Comparison of ENCODE assay signal across 1 cellular context in genomic region chr19:2933490-2933910, GRCh38.
A peak's percentile ranks its signal among the peaks of the same experiment; 100 is the strongest.
TF ChIP-seq lines count a peak whose summit lies in the region.

No MANE protein-coding gene starts in this region.

TF ChIP-seq in K562, 482 proteins besides CTCF, POLR2A, EP300 and RAD21 (continued from another document and continues in another):
- TF ChIP-seq MGA (IDR thresholded peaks at IDR 0.05) (peak; percentile 77), ZNF24 (IDR thresholded peaks at IDR 0.05) (peak; percentile 68), ZNF274 (IDR thresholded peaks at IDR 0.05; ENCODE audit: borderline replicate concordance, low read depth, low read length) (peak; percentile 58; the same call in 1 of the 2 replicates), TRIM25 (IDR thresholded peaks at IDR 0.05; ENCODE audit: borderline replicate concordance) (no peak), ATF7 (IDR thresholded peaks at IDR 0.05) (peak; percentile 31; the same call in 1 of the 2 replicates), SMARCA5 (IDR thresholded peaks at IDR 0.05) (peak; percentile 76; the same call in 1 of the 2 replicates), ZNF217 (CRISPR knock-in tag; IDR thresholded peaks at IDR 0.05) (no peak), ZNF384 (IDR thresholded peaks at IDR 0.05; ENCODE audit: low read depth, low read length) (no peak), LEF1 (IDR thresholded peaks at IDR 0.05) (peak; percentile 44; the same call in 1 of the 2 replicates), HINFP (tag; conservative IDR thresholded peaks at IDR 0.05; ENCODE audit: low read depth) (no peak), LARP7 (IDR thresholded peaks at IDR 0.05) (no peak), CTBP1 (IDR thresholded peaks at IDR 0.05; ENCODE audit: borderline replicate concordance) (peak; percentile 44), ZNF280B (CRISPR knock-in tag; IDR thresholded peaks at IDR 0.05) (peak; percentile 94), ZNF445 (CRISPR knock-in tag; IDR thresholded peaks at IDR 0.05; ENCODE audit: low read depth) (peak; percentile 89; the same call in 1 of the 2 replicates), ZNF699 (CRISPR knock-in tag; IDR thresholded peaks at IDR 0.05; ENCODE audit: insufficient replicate concordance) (no peak), NFXL1 (CRISPR knock-in tag; IDR thresholded peaks at IDR 0.05) (no peak), ESRRB (CRISPR knock-in tag; IDR thresholded peaks at IDR 0.05; ENCODE audit: borderline replicate concordance) (no peak), RBM25 (IDR thresholded peaks at IDR 0.05; ENCODE audit: low read depth, low read length, severe bottlenecking) (peak; percentile 90), BCOR (IDR thresholded peaks at IDR 0.05) (no peak), L3MBTL2 (IDR thresholded peaks at IDR 0.05) (peak; percentile 50; the same call in 1 of the 2 replicates), ZNF75A (CRISPR knock-in tag; IDR thresholded peaks at IDR 0.05) (peak; percentile 100), ZNF655 (CRISPR knock-in tag; IDR thresholded peaks at IDR 0.05) (no peak), SOX6 (IDR thresholded peaks at IDR 0.05) (peak; percentile 78), ZNF140 (CRISPR knock-in tag; IDR thresholded peaks at IDR 0.05) (no peak), ARNT (IDR thresholded peaks at IDR 0.05) (peak in 1 of 2 experiments; percentile 69; a peak in 1 of 4 replicates), WHSC1 (IDR thresholded peaks at IDR 0.05; ENCODE audit: low read length) (no peak), NR2C1 (IDR thresholded peaks at IDR 0.05) (no peak), NR2C1 (tag; IDR thresholded peaks at IDR 0.05) (peak; percentile 21; the same call in 1 of the 2 replicates), CGGBP1 (CRISPR knock-in tag; IDR thresholded peaks at IDR 0.05) (no peak), FIP1L1 (IDR thresholded peaks at IDR 0.05; ENCODE audit: low read depth, low read length, poor library complexity, severe bottlenecking) (no peak), TRIM24 (IDR thresholded peaks at IDR 0.05) (peak; percentile 18 to 89; a peak in 2 of 4 replicates), EP400 (IDR thresholded peaks at IDR 0.05) (peak; percentile 28; the same call in 1 of the 2 replicates), HDAC2 (IDR thresholded peaks at IDR 0.05) (peak; percentile 21; the same call in 1 of the 2 replicates), TEAD4 (IDR thresholded peaks at IDR 0.05; ENCODE audit: low read length) (peak; percentile 63), TEAD4 (CRISPR knock-in tag; IDR thresholded peaks at IDR 0.05; ENCODE audit: borderline replicate concordance) (no peak)
- TF ChIP-seq, protein P1, sequence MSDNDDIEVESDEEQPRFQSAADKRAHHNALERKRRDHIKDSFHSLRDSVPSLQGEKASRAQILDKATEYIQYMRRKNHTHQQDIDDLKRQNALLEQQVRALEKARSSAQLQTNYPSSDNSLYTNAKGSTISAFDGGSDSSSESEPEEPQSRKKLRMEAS (CRISPR knock-in tag; IDR thresholded peaks at IDR 0.05), result no peak
- TF ChIP-seq, protein P2, sequence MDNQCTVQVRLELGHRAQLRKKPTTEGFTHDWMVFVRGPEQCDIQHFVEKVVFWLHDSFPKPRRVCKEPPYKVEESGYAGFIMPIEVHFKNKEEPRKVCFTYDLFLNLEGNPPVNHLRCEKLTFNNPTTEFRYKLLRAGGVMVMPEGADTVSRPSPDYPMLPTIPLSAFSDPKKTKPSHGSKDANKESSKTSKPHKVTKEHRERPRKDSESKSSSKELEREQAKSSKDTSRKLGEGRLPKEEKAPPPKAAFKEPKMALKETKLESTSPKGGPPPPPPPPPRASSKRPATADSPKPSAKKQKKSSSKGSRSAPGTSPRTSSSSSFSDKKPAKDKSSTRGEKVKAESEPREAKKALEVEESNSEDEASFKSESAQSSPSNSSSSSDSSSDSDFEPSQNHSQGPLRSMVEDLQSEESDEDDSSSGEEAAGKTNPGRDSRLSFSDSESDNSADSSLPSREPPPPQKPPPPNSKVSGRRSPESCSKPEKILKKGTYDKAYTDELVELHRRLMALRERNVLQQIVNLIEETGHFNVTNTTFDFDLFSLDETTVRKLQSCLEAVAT (IDR thresholded peaks at IDR 0.05), result no peak
- TF ChIP-seq, protein P3, sequence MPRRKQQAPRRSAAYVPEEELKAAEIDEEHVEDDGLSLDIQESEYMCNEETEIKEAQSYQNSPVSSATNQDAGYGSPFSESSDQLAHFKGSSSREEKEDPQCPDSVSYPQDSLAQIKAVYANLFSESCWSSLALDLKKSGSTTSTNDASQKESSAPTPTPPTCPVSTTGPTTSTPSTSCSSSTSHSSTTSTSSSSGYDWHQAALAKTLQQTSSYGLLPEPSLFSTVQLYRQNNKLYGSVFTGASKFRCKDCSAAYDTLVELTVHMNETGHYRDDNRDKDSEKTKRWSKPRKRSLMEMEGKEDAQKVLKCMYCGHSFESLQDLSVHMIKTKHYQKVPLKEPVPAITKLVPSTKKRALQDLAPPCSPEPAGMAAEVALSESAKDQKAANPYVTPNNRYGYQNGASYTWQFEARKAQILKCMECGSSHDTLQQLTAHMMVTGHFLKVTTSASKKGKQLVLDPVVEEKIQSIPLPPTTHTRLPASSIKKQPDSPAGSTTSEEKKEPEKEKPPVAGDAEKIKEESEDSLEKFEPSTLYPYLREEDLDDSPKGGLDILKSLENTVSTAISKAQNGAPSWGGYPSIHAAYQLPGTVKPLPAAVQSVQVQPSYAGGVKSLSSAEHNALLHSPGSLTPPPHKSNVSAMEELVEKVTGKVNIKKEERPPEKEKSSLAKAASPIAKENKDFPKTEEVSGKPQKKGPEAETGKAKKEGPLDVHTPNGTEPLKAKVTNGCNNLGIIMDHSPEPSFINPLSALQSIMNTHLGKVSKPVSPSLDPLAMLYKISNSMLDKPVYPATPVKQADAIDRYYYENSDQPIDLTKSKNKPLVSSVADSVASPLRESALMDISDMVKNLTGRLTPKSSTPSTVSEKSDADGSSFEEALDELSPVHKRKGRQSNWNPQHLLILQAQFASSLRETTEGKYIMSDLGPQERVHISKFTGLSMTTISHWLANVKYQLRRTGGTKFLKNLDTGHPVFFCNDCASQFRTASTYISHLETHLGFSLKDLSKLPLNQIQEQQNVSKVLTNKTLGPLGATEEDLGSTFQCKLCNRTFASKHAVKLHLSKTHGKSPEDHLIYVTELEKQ (CRISPR knock-in tag; IDR thresholded peaks at IDR 0.05), result no peak
